Comparison of ENCODE assay signal across 27 cellular contexts in genomic region chr3:117097356-117097755, GRCh38.
"Had no signal": no experiment of that assay in that cellular context is flagged by ENCODE, and none has a peak within 500 bp of the region (broad histone marks: within the 10 kb centered on the region; RNA-seq: fewer than 3 reads in every experiment).

No MANE protein-coding gene starts in this region.

- H3K36me3 ChIP-seq: adrenal gland, brain microvascular endothelial cell, gastrocnemius medialis, left ventricle myocardium inferior, neutrophil, right lobe of liver, uterus had no signal

- H3K27me3 ChIP-seq: adrenal gland, brain microvascular endothelial cell, dorsolateral prefrontal cortex, gastrocnemius medialis, neutrophil, right lobe of liver, uterus had no signal

- H3K4me3 ChIP-seq: adrenal gland, coronary artery, dorsolateral prefrontal cortex, gastrocnemius medialis, left ventricle myocardium inferior, mucosa of descending colon, right lobe of liver, uterus had no signal

- DNase-seq: activated CD4-positive, alpha-beta memory T cell treated with anti-CD3 and anti-CD28 coated beads for 36 hours; activated CD4-positive, alpha-beta T cell treated with anti-CD3 and anti-CD28 coated beads, Interleukin-2, amount 10 ng/mL, durations not matched to agents 24 days and 14 days; activated CD4-positive, CD25-positive, alpha-beta regulatory T cell treated with anti-CD3 and anti-CD28 coated beads, Interleukin-2, amount 50 U/mL, for 72 hours; activated CD8-positive, alpha-beta memory T cell treated with anti-CD3 and anti-CD28 coated beads, Interleukin-2, amount 50 U/mL, for 4 hours; activated effector memory CD4-positive, alpha-beta T cell treated with anti-CD3 and anti-CD28 coated beads, Interleukin-2, amount 50 U/mL, for 16 hours; activated naive CD4-positive, alpha-beta T cell treated with anti-CD3 and anti-CD28 coated beads for 36 hours; activated naive CD8-positive, alpha-beta T cell treated with anti-CD3 and anti-CD28 coated beads for 36 hours; activated T-cell treated with anti-CD3 and anti-CD28 coated beads, Interleukin-2, amount 50 U/mL, for 1 hour; adrenal gland; aorta; brain microvascular endothelial cell; dorsolateral prefrontal cortex; effector memory CD4-positive, alpha-beta T cell; erythroblast; gastrocnemius medialis; glutamatergic neuron; islet precursor cell; left ventricle myocardium inferior; mucosa of descending colon; right lobe of liver; stimulated activated CD4-positive, alpha-beta T cell treated with anti-CD3 and anti-CD28 coated beads, Interleukin-4, amount 100 ng/mL, for 1 hour; substantia nigra; T-helper 17 cell; T1000; uterus had no signal
